Comparison of ENCODE assay signal across 11 cellular contexts in the genomic region with DNA sequence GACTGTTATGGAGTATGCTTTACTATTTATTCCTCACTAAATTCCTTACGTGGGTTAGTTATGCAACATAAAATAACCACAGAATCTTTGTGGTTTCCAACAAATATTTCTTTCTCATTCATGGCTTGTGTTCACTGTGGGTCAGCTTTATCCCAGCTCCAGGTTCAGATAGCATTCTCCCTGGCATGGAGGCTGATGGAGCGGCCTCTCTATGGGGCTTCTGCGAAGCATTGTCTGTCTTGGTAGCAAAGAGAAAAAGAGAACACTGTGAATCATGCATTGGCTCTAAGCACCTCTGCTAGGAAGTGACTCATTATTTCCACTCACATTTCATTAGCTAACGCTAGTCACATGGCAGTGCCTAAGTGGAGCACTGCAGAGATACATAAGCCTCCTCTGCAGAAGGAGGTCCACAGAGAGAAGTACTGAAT.
DNase-seq lines count a peak whose midpoint lies in the region; ATAC-seq and TF ChIP-seq lines count a peak whose summit lies in the region.
"Had no signal": no experiment of that assay in that cellular context is flagged by ENCODE, and none has a peak within 500 bp of the region (broad histone marks: within the 10 kb centered on the region; RNA-seq: fewer than 3 reads in every experiment).

No MANE protein-coding gene starts in this region.

- H3K27ac Mint-ChIP-seq in mesothelial cell of epicardium, result no peak overlapping the region
- H3K27ac Mint-ChIP-seq: dendritic cell treated with granulocyte-macrophage colony-stimulating factor and Interleukin-4, amounts not matched to agents 40 ng/mL and 50 ng/mL, for 4 days had no signal

- H3K4me3 ChIP-seq in SK-N-MC, result 0 out of 2 replicates have a peak overlapping the region, but pooled peaks have one; percentile 2

- H3K9me3 Mint-ChIP-seq in mesothelial cell of epicardium, result peaks cover 3% of the 10 kb centered on the region
- H3K9me3 Mint-ChIP-seq: dendritic cell treated with granulocyte-macrophage colony-stimulating factor and Interleukin-4, amounts not matched to agents 40 ng/mL and 50 ng/mL, for 4 days had no signal

- no peak for ATAC-seq in GM18519 (IDR thresholded peaks at IDR 0.05; ENCODE audit: low FRiP score, unreplicated experiment)
- ATAC-seq: left ventricle myocardium superior had no signal

- no peak overlapping the region for H3K27ac ChIP-seq in SK-N-MC

- POLR2A ChIA-PET in HEK293T (lab: Yijun Ruan, JAX), result no interaction called here

- H3K27me3 Mint-ChIP-seq in mesothelial cell of epicardium (ENCODE audit: low read depth), result no peaks in the 10 kb centered on the region
- H3K27me3 Mint-ChIP-seq: dendritic cell treated with granulocyte-macrophage colony-stimulating factor and Interleukin-4, amounts not matched to agents 40 ng/mL and 50 ng/mL, for 4 days had no signal

- H3K36me3 ChIP-seq in SK-N-MC (ENCODE audit: insufficient read depth, low read length), result no peaks in the 10 kb centered on the region

- no peaks in the 10 kb centered on the region for H3K36me3 Mint-ChIP-seq in mesothelial cell of epicardium

- no peak overlapping the region for H3K9ac ChIP-seq in SK-N-MC (ENCODE audit: insufficient read length)

- CTCF ChIA-PET in HEK293T (lab: Yijun Ruan, JAX), result no interaction called here

- H3K9me3 ChIP-seq in SK-N-MC (ENCODE audit: low read depth, low read length), result no peaks in the 10 kb centered on the region

- intact Hi-C loops in posterior vena cava (cut with DNase I), result no loop called here

- no peak overlapping the region for H3K4me3 Mint-ChIP-seq in mesothelial cell of epicardium
- H3K4me3 Mint-ChIP-seq: dendritic cell treated with granulocyte-macrophage colony-stimulating factor and Interleukin-4, amounts not matched to agents 40 ng/mL and 50 ng/mL, for 4 days had no signal

- TF ChIP-seq CTCF in mesothelial cell of epicardium (IDR thresholded peaks at IDR 0.05; ENCODE audit: unreplicated experiment), result no peak

- DNase-seq in A172 (ENCODE audit: low spot score) (peak; percentile 97), HEK293T (ENCODE audit: extremely low spot score) (peak; percentile 12), SK-N-MC (ENCODE audit: low read depth, low spot score) (peak; percentile 20), fibroblast of the conjunctiva (ENCODE audit: low read depth) (peak; percentile 76), posterior vena cava (ENCODE audit: low spot score) (no peak), NCI-H187 treated with DMSO at 0.1 percent for 48 hours (lab: John Stamatoyannopoulos, UW) (no peak), mesothelial cell of epicardium (ENCODE audit: low spot score in 2 of 2, unreplicated experiment in 2 of 2) (no peak)
- DNase-seq: left ventricle myocardium superior, NCI-H510A treated with DMSO at 0.1 percent for 48 hours had no signal

- H3K4me1 Mint-ChIP-seq in mesothelial cell of epicardium, result no peaks in the 10 kb centered on the region

TF ChIP-seq in HEK293T, 16 proteins besides CTCF, POLR2A, EP300 and RAD21:
- TF ChIP-seq FOXK2 (IDR thresholded peaks at IDR 0.05) (no peak), ARNT (IDR thresholded peaks at IDR 0.05) (no peak), ELF4 (IDR thresholded peaks at IDR 0.05) (no peak), CTBP1 (IDR thresholded peaks at IDR 0.05; ENCODE audit: borderline replicate concordance) (no peak), FOXM1 (IDR thresholded peaks at IDR 0.05; ENCODE audit: borderline replicate concordance) (no peak), SUZ12 (IDR thresholded peaks at IDR 0.05) (no peak), ZNF384 (IDR thresholded peaks at IDR 0.05) (no peak), FOXA1 (IDR thresholded peaks at IDR 0.05) (no peak), TARDBP (IDR thresholded peaks at IDR 0.05) (no peak), PKNOX1 (IDR thresholded peaks at IDR 0.05) (no peak), L3MBTL2 (conservative IDR thresholded peaks at IDR 0.05) (no peak), HDGF (IDR thresholded peaks at IDR 0.05; ENCODE audit: borderline replicate concordance) (no peak), NFRKB (IDR thresholded peaks at IDR 0.05) (no peak)
TF ChIP-seq in HEK293T: peak in this region for 0.

Comparison
In these comparisons a context has a peak if more than half of its experiments do, and no peak if none do; other contexts are left out.
1. DNase-seq: peak in A172 (single experiment), HEK293T (single experiment), SK-N-MC (single experiment) and fibroblast of the conjunctiva (single experiment); none in posterior vena cava (single experiment), NCI-H187 treated with DMSO at 0.1 percent for 48 hours (single experiment) and mesothelial cell of epicardium (0 of 2).